In genomic region chr6:3026811-3027626, GRCh38 we compare ENCODE assay signal across 8 cellular contexts. TPM values are rescaled to one million over a fixed set of nuclear protein-coding genes. Genes with fewer than 3 reads are reported as not detected.
A peak's percentile ranks its signal among the peaks of the same experiment; 100 is the strongest.
DNase-seq lines count a peak whose midpoint lies in the region; ATAC-seq and TF ChIP-seq lines count a peak whose summit lies in the region.

No MANE protein-coding gene starts in this region.

- DNase-seq in GM06990 (ENCODE audit: extremely low read depth, insufficient read length) (peak; percentile 80), HUDEP-2 (lab: John Stamatoyannopoulos, UW; ENCODE audit: unreplicated experiment in 76 of 76) (peak in 42 of 76 experiments; percentile 12 to 68 (median 31)), pons (ENCODE audit: low spot score) (peak; percentile 71), dermis blood vessel endothelial cell (no peak), right atrium auricular region (ENCODE audit: low spot score) (no peak), HuH-7 (ENCODE audit: low spot score) (no peak)
- peak; percentile 60 for DNase-seq in activated T-helper 1 cell treated with anti-CD3 and anti-CD28 coated beads, Interleukin-12 subunit alpha, Interleukin-12 subunit beta, Interleukin-2, Interleukin-4 antibody, amounts not matched to agents 30 ng/mL and 10 ng/mL and 1 ng/mL, durations not matched to agents 14 hours and 24 hours and 36 hours (ENCODE audit: low spot score)

- H3K9me3 ChIP-seq in right atrium auricular region, result no peaks in the 10 kb centered on the region

- peaks cover 17% of the 10 kb centered on the region for H3K27me3 Mint-ChIP-seq in activated T-helper 1 cell treated with anti-CD3 and anti-CD28 coated beads, Interleukin-12 subunit alpha, Interleukin-12 subunit beta, Interleukin-2, Interleukin-4 antibody, amounts not matched to agents 30 ng/mL and 10 ng/mL and 1 ng/mL, durations not matched to agents 14 hours and 24 hours and 36 hours (ENCODE audit: insufficient read depth)

- H3K27ac ChIP-seq in right atrium auricular region, result no peak overlapping the region

- peaks cover 16% of the 10 kb centered on the region for H3K36me3 Mint-ChIP-seq in activated T-helper 1 cell treated with anti-CD3 and anti-CD28 coated beads, Interleukin-12 subunit alpha, Interleukin-12 subunit beta, Interleukin-2, Interleukin-4 antibody, amounts not matched to agents 30 ng/mL and 10 ng/mL and 1 ng/mL, durations not matched to agents 14 hours and 24 hours and 36 hours (ENCODE audit: low read depth)

- ATAC-seq in GM21390 (IDR thresholded peaks at IDR 0.05; ENCODE audit: unreplicated experiment), result peak; percentile 65

- peak overlapping the region; percentile 71 for H3K4me3 Mint-ChIP-seq in activated T-helper 1 cell treated with anti-CD3 and anti-CD28 coated beads, Interleukin-12 subunit alpha, Interleukin-12 subunit beta, Interleukin-2, Interleukin-4 antibody, amounts not matched to agents 30 ng/mL and 10 ng/mL and 1 ng/mL, durations not matched to agents 14 hours and 24 hours and 36 hours

- H3K36me3 ChIP-seq in GM06990 (ENCODE audit: control insufficient read depth, insufficient read depth, low read length) (no peaks in the 10 kb centered on the region), right atrium auricular region (no peaks in the 10 kb centered on the region)

- H3K4me1 Mint-ChIP-seq in activated T-helper 1 cell treated with anti-CD3 and anti-CD28 coated beads, Interleukin-12 subunit alpha, Interleukin-12 subunit beta, Interleukin-2, Interleukin-4 antibody, amounts not matched to agents 30 ng/mL and 10 ng/mL and 1 ng/mL, durations not matched to agents 14 hours and 24 hours and 36 hours (ENCODE audit: low read depth), result peaks cover 44% of the 10 kb centered on the region

- H3K27me3 ChIP-seq in GM06990 (replicated peaks; ENCODE audit: control insufficient read depth, insufficient read depth, low read length) (no peaks in the 10 kb centered on the region), right atrium auricular region (no peaks in the 10 kb centered on the region)

- H3K27ac Mint-ChIP-seq in activated T-helper 1 cell treated with anti-CD3 and anti-CD28 coated beads, Interleukin-12 subunit alpha, Interleukin-12 subunit beta, Interleukin-2, Interleukin-4 antibody, amounts not matched to agents 30 ng/mL and 10 ng/mL and 1 ng/mL, durations not matched to agents 14 hours and 24 hours and 36 hours, result peak overlapping the region; percentile 83

- H3K4me3 ChIP-seq in GM06990 (replicated peaks; ENCODE audit: low read depth, low read length), result no peak overlapping the region
- H3K4me3 ChIP-seq in right atrium auricular region, result no peak overlapping the region

- intact Hi-C loops in activated T-helper 1 cell treated with anti-CD3 and anti-CD28 coated beads, Interleukin-12 subunit alpha, Interleukin-12 subunit beta, Interleukin-2, Interleukin-4 antibody, amounts not matched to agents 30 ng/mL and 10 ng/mL and 1 ng/mL, durations not matched to agents 14 hours and 24 hours and 36 hours (cut with micrococcal nuclease), result no loop called here

- TF ChIP-seq CTCF in GM06990 (IDR thresholded peaks at IDR 0.05; ENCODE audit: insufficient read depth, low read length, poor library complexity, severe bottlenecking) (no peak), right atrium auricular region (IDR thresholded peaks at IDR 0.05) (no peak)

- peaks cover 0 to 17% of the 10 kb centered on the region in 2 donors for H3K4me1 ChIP-seq in right atrium auricular region

- no peaks in the 10 kb centered on the region for H3K9me3 Mint-ChIP-seq in activated T-helper 1 cell treated with anti-CD3 and anti-CD28 coated beads, Interleukin-12 subunit alpha, Interleukin-12 subunit beta, Interleukin-2, Interleukin-4 antibody, amounts not matched to agents 30 ng/mL and 10 ng/mL and 1 ng/mL, durations not matched to agents 14 hours and 24 hours and 36 hours

RNA-seq across cellular contexts. Expression of gene NQO2, which starts 27.3 kb away (rescaled TPM):
- total RNA-seq in activated T-helper 1 cell treated with anti-CD3 and anti-CD28 coated beads, Interleukin-12 subunit alpha, Interleukin-12 subunit beta, Interleukin-2, Interleukin-4 antibody, amounts not matched to agents 30 ng/mL and 10 ng/mL and 1 ng/mL, durations not matched to agents 14 hours and 24 hours and 36 hours, result 30.2 and 34.8 TPM in 2 replicates
- total RNA-seq in dermis blood vessel endothelial cell, result 22.5 and 24.1 TPM in 2 replicates
- total RNA-seq in right atrium auricular region, result 10 to 100 TPM; 37.6 to 68.1 TPM

RNA-seq across cellular contexts. Expression of gene RIPK1, which starts 41.3 kb away (rescaled TPM):
- 17.1 and 19.4 TPM in 2 replicates for total RNA-seq in activated T-helper 1 cell treated with anti-CD3 and anti-CD28 coated beads, Interleukin-12 subunit alpha, Interleukin-12 subunit beta, Interleukin-2, Interleukin-4 antibody, amounts not matched to agents 30 ng/mL and 10 ng/mL and 1 ng/mL, durations not matched to agents 14 hours and 24 hours and 36 hours
- total RNA-seq in dermis blood vessel endothelial cell, result 30.5 and 35.4 TPM in 2 replicates
- 10 to 100 TPM in 1 of 2 donors, 1 to 10 TPM in 1; 9.5 to 11.3 TPM for total RNA-seq in right atrium auricular region

RNA-seq across cellular contexts. Expression of gene SERPINB6, which starts 55.7 kb away (rescaled TPM):
- 33.7 and 34.9 TPM in 2 replicates for total RNA-seq in activated T-helper 1 cell treated with anti-CD3 and anti-CD28 coated beads, Interleukin-12 subunit alpha, Interleukin-12 subunit beta, Interleukin-2, Interleukin-4 antibody, amounts not matched to agents 30 ng/mL and 10 ng/mL and 1 ng/mL, durations not matched to agents 14 hours and 24 hours and 36 hours
- total RNA-seq in dermis blood vessel endothelial cell, result 127 and 135 TPM in 2 replicates
- 100 to 1,000 TPM; 181 to 184 TPM for total RNA-seq in right atrium auricular region

Comparison
In these comparisons a context has a peak if more than half of its experiments do, and no peak if none do; other contexts are left out.
1. DNase-seq: peak in GM06990 (single experiment), HUDEP-2 (42 of 76), activated T-helper 1 cell treated with anti-CD3 and anti-CD28 coated beads, Interleukin-12 subunit alpha, Interleukin-12 subunit beta, Interleukin-2, Interleukin-4 antibody, amounts not matched to agents 30 ng/mL and 10 ng/mL and 1 ng/mL, durations not matched to agents 14 hours and 24 hours and 36 hours (single experiment) and pons (single experiment); none in dermis blood vessel endothelial cell (single experiment), right atrium auricular region (single experiment) and HuH-7 (single experiment).